14 cellular contexts compared by ENCODE assay signal in the genomic region with DNA sequence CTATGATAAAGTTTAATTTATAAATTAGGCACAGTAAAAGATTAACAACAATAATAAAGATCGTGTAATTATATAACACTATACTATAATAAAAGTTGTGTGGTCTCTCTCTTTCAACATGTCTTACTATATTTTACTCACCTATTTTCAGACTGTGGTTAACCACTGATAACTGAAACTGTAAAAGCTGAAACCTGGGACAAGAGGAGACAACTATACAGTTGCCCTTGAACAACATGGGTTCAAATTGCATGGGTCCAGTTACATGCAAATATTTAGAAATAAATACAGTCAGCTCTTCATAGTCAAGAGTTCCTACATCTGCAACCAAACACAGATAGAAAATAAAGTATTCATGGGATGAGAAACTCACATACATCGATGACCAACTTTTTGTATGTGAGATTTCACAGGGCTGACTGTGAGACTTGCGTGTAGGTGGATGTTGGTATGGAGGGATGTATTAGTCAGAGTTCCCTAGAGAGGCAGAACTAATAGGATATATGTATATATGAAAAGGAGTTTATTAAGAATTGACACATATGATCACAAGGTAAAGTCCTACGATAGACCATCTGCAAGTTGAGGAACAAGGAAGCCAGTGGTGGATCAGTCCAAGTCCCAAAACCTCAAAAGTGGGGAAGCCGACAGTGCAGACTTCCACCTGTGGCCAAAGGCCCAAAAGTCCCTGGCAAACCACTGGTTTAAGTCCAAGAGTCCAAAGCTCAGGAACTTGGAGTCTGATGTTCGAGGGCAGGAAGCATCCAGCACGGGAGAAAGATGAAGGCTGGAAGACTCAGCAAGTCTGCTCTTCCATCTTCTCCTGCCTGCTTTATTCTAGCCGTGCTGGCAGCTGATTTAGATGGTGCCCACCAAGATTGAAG.
A peak's percentile ranks its signal among the peaks of the same experiment; 100 is the strongest.
DNase-seq lines count a peak whose midpoint lies in the region; ATAC-seq lines count a peak whose summit lies in the region.
"Had no signal": no experiment of that assay in that cellular context is flagged by ENCODE, and none has a peak within 500 bp of the region (broad histone marks: within the 10 kb centered on the region; RNA-seq: fewer than 3 reads in every experiment).

No MANE protein-coding gene starts in this region.

- no peaks in the 10 kb centered on the region for H3K4me1 ChIP-seq in mesenchymal stem cell (ENCODE audit: control insufficient read depth, insufficient read depth, low read depth, low read length)

- no peak overlapping the region for H2AK5ac ChIP-seq in mesenchymal stem cell (ENCODE audit: low read length, severe bottlenecking)

- H3K27ac ChIP-seq in mesenchymal stem cell (ENCODE audit: low read length, poor library complexity, severe bottlenecking) = no peak overlapping the region

- H3K23ac ChIP-seq in mesenchymal stem cell (ENCODE audit: low read length in 2 of 2) = no peak overlapping the region

- H3K4ac ChIP-seq in mesenchymal stem cell (ENCODE audit: low read depth in 1 of 2, low read length in 2 of 2) = no peak overlapping the region

- H3K4me3 ChIP-seq in mesenchymal stem cell (ENCODE audit: insufficient read depth in 1 of 2, low read depth in 1 of 2, low read length in 2 of 2) = no peak overlapping the region

- H3K36me3 ChIP-seq in mesenchymal stem cell (ENCODE audit: control insufficient read depth in 1 of 2, insufficient read depth in 2 of 2, low read depth in 1 of 2, low read length in 2 of 2) = no peaks in the 10 kb centered on the region

- H4K8ac ChIP-seq in mesenchymal stem cell (ENCODE audit: low read length) = no peak overlapping the region

- peaks cover 5% of the 10 kb centered on the region for H3K9me3 ChIP-seq in mesenchymal stem cell (ENCODE audit: control insufficient read depth, low read length)

- no peak overlapping the region for H4K91ac ChIP-seq in mesenchymal stem cell (ENCODE audit: low read length)

- no peaks in the 10 kb centered on the region for H3K79me1 ChIP-seq in mesenchymal stem cell (replicated peaks; ENCODE audit: low read length, poor library complexity, severe bottlenecking)

- peak; percentile 56 for DNase-seq in NOMO-1 treated with DMSO at 0.1 percent for 48 hours (lab: John Stamatoyannopoulos, UW; ENCODE audit: unreplicated experiment)
- no peak for DNase-seq in NOMO-1 treated with dmso at 0.1 percent for 144 hours (lab: John Stamatoyannopoulos, UW; ENCODE audit: unreplicated experiment)
- DNase-seq in activated gamma-delta T cell (lab: John Stamatoyannopoulos, UW) = no peak
- DNase-seq in stimulated activated naive CD4-positive, alpha-beta T cell (lab: John Stamatoyannopoulos, UW) = no peak
- no peak for DNase-seq in stimulated activated naive CD8-positive, alpha-beta T cell treated with anti-CD3 and anti-CD28 coated beads, Interleukin-15, Interleukin-2, amounts not matched to agents 100 U/mL and 50 U/mL, for 24 hours
- DNase-seq in mesenchymal stem cell = no peak
- DNase-seq: amygdala, dermis blood vessel endothelial cell, foreskin fibroblast, islet precursor cell, NCI-H524 treated with DMSO at 0.1 percent for 48 hours, right cardiac atrium had no signal

- H3K18ac ChIP-seq in mesenchymal stem cell (ENCODE audit: low read depth in 1 of 2, low read length in 2 of 2) = no peak overlapping the region

- no peak overlapping the region for H2BK15ac ChIP-seq in mesenchymal stem cell (ENCODE audit: low read depth, poor library complexity, severe bottlenecking)

- H3K9ac ChIP-seq in mesenchymal stem cell (ENCODE audit: low read length) = no peak overlapping the region

- H2BK12ac ChIP-seq in mesenchymal stem cell (ENCODE audit: low read length in 2 of 2) = no peak overlapping the region

- peak; percentile 62 for ATAC-seq in HG02610 (IDR thresholded peaks at IDR 0.05; ENCODE audit: unreplicated experiment)
- peak; percentile 67 for ATAC-seq in HG03342 (IDR thresholded peaks at IDR 0.05; ENCODE audit: unreplicated experiment)
- no peak for ATAC-seq in stimulated activated naive CD8-positive, alpha-beta T cell treated with anti-CD3 and anti-CD28 coated beads, Interleukin-15, Interleukin-2, amounts not matched to agents 100 U/mL and 50 U/mL, for 24 hours
- ATAC-seq: right cardiac atrium had no signal

- H2BK5ac ChIP-seq in mesenchymal stem cell (ENCODE audit: low read depth, low read length, poor library complexity, severe bottlenecking) = no peak overlapping the region

- H2AFZ ChIP-seq in mesenchymal stem cell (ENCODE audit: low read depth, low read length) = no peak overlapping the region

- whole genome bisulfite sequencing in mesenchymal stem cell = 91% methylated on average over 7 of the region's 8 CpGs

- H3K4me2 ChIP-seq in mesenchymal stem cell (ENCODE audit: low read length, poor library complexity, severe bottlenecking) = no peak overlapping the region

- H3K14ac ChIP-seq in mesenchymal stem cell (ENCODE audit: low read length in 2 of 2) = no peak overlapping the region

- H2BK120ac ChIP-seq in mesenchymal stem cell (ENCODE audit: low read depth, low read length) = no peak overlapping the region

- H3K27me3 ChIP-seq in mesenchymal stem cell (ENCODE audit: control insufficient read depth in 1 of 2, insufficient read depth in 1 of 2, low read length in 2 of 2) = no peaks in the 10 kb centered on the region
